ENCODE assay signal across 1 cellular context in genomic region chr9:33076360-33077004, GRCh38.
A peak's percentile ranks its signal among the peaks of the same experiment; 100 is the strongest.
TF ChIP-seq lines count a peak whose summit lies in the region.

TSS of gene SMU1 (minus strand) at chr9:33076674. CDS start at chr9:33076608, 66 bp downstream.

TF ChIP-seq in K562, 482 proteins besides CTCF, POLR2A, EP300 and RAD21 (continued from another document and continues in another):
- no peak for TF ChIP-seq ZNF655 (CRISPR knock-in tag; IDR thresholded peaks at IDR 0.05)
- no peak for TF ChIP-seq PHB (CRISPR knock-in tag; IDR thresholded peaks at IDR 0.05)
- no peak for TF ChIP-seq ZNF609 (CRISPR knock-in tag; IDR thresholded peaks at IDR 0.05; ENCODE audit: borderline replicate concordance)
- no peak for TF ChIP-seq SREBF2 (CRISPR knock-in tag; IDR thresholded peaks at IDR 0.05)
- TF ChIP-seq THAP7 (CRISPR knock-in tag; IDR thresholded peaks at IDR 0.05) = no peak
- no peak for TF ChIP-seq NCOA4 (IDR thresholded peaks at IDR 0.05; ENCODE audit: partially characterized antibody)
- no peak for TF ChIP-seq NFYB (IDR thresholded peaks at IDR 0.05; ENCODE audit: extremely low read depth, insufficient read length)
- no peak for TF ChIP-seq ZNF143 (CRISPR knock-in tag; IDR thresholded peaks at IDR 0.05)
- no peak for TF ChIP-seq POLR3G (IDR thresholded peaks at IDR 0.05; ENCODE audit: extremely low read depth, insufficient read length, insufficient replicate concordance)
- TF ChIP-seq JUND (IDR thresholded peaks at IDR 0.05; ENCODE audit: borderline replicate concordance, low read depth, low read length) = peak; percentile 41; the same call in 1 of the 2 replicates
- TF ChIP-seq JUND (tag; IDR thresholded peaks at IDR 0.05; ENCODE audit: borderline replicate concordance, low read depth, low read length) = no peak; the same call in 2 of the 3 replicates
- TF ChIP-seq ILF3 (IDR thresholded peaks at IDR 0.05; ENCODE audit: borderline replicate concordance) = no peak
- TF ChIP-seq L3MBTL2 (IDR thresholded peaks at IDR 0.05) = peak; percentile 51; the same call in 1 of the 2 replicates
- TF ChIP-seq E2F4 (CRISPR knock-in tag; IDR thresholded peaks at IDR 0.05; ENCODE audit: low read depth) = no peak; the same call in 1 of the 2 replicates
- TF ChIP-seq ZNF253 (CRISPR knock-in tag; conservative IDR thresholded peaks at IDR 0.05) = no peak
- TF ChIP-seq NCOR1 (IDR thresholded peaks at IDR 0.05) = no peak
- no peak for TF ChIP-seq ZNF77 (CRISPR knock-in tag; IDR thresholded peaks at IDR 0.05)
- TF ChIP-seq PHF21A (IDR thresholded peaks at IDR 0.05; ENCODE audit: borderline replicate concordance, low read depth) = no peak
- peak; percentile 80 for TF ChIP-seq NBN (IDR thresholded peaks at IDR 0.05; ENCODE audit: low read depth)
- TF ChIP-seq GMEB1 (CRISPR knock-in tag; IDR thresholded peaks at IDR 0.05) = no peak
- no peak for TF ChIP-seq HMG20A (CRISPR knock-in tag; conservative IDR thresholded peaks at IDR 0.05)
- TF ChIP-seq TAL1 (IDR thresholded peaks at IDR 0.05) = no peak
- TF ChIP-seq CTCFL (IDR thresholded peaks at IDR 0.05; ENCODE audit: borderline replicate concordance, insufficient read depth, low read depth, low read length, poor library complexity, severe bottlenecking) = no peak
- no peak for TF ChIP-seq ELK3 (CRISPR knock-in tag; IDR thresholded peaks at IDR 0.05)
- no peak for TF ChIP-seq MLLT1 (IDR thresholded peaks at IDR 0.05)
- no peak for TF ChIP-seq FOXA1 (IDR thresholded peaks at IDR 0.05; ENCODE audit: borderline replicate concordance)
- no peak for TF ChIP-seq RFX7 (CRISPR knock-in tag; IDR thresholded peaks at IDR 0.05)
- TF ChIP-seq CGGBP1 (CRISPR knock-in tag; IDR thresholded peaks at IDR 0.05) = no peak
- no peak for TF ChIP-seq E2F3 (CRISPR knock-in tag; IDR thresholded peaks at IDR 0.05)
- TF ChIP-seq HNRNPUL1 (IDR thresholded peaks at IDR 0.05; ENCODE audit: low read length) = no peak
- TF ChIP-seq ZNF766 (CRISPR knock-in tag; conservative IDR thresholded peaks at IDR 0.05) = no peak
- no peak for TF ChIP-seq ZNF134 (CRISPR knock-in tag; conservative IDR thresholded peaks at IDR 0.05)
- TF ChIP-seq E2F1 (CRISPR knock-in tag; IDR thresholded peaks at IDR 0.05) = no peak
- no peak for TF ChIP-seq BRD9 (IDR thresholded peaks at IDR 0.05; ENCODE audit: low read depth, partially characterized antibody)
- TF ChIP-seq MTA3 (IDR thresholded peaks at IDR 0.05; ENCODE audit: borderline replicate concordance) = no peak
- no peak for TF ChIP-seq BCL6 (CRISPR knock-in tag; IDR thresholded peaks at IDR 0.05)
- TF ChIP-seq PTTG1 (tag; IDR thresholded peaks at IDR 0.05; ENCODE audit: low read depth) = no peak
- no peak for TF ChIP-seq BHLHE40 (IDR thresholded peaks at IDR 0.05; ENCODE audit: low read length)
- TF ChIP-seq ATF6 (CRISPR knock-in tag; IDR thresholded peaks at IDR 0.05) = 0 out of 2 replicates have a peak, but pooled peaks have one; percentile 66
- TF ChIP-seq HDGF (IDR thresholded peaks at IDR 0.05) = no peak
- no peak for TF ChIP-seq ZNF507 (tag; conservative IDR thresholded peaks at IDR 0.05)
- no peak for TF ChIP-seq CEBPB (tag; IDR thresholded peaks at IDR 0.05)
- no peak for TF ChIP-seq SREBF1 (IDR thresholded peaks at IDR 0.05; ENCODE audit: borderline replicate concordance, low read depth, low read length)
- no peak for TF ChIP-seq THRA (IDR thresholded peaks at IDR 0.05)
- TF ChIP-seq CAMTA2 (CRISPR knock-in tag; conservative IDR thresholded peaks at IDR 0.05) = no peak
- no peak for TF ChIP-seq ZNF644 (tag; IDR thresholded peaks at IDR 0.05; ENCODE audit: low read depth)
- TF ChIP-seq HOXB6 (CRISPR knock-in tag; IDR thresholded peaks at IDR 0.05; ENCODE audit: borderline replicate concordance) = no peak
- peak; percentile 99; the same call in 1 of the 2 replicates for TF ChIP-seq ADNP (tag; IDR thresholded peaks at IDR 0.05)
